ENCODE assay signal across 10 cellular contexts in genomic region chr1:30888391-30888790, GRCh38. TPM values are rescaled to one million over a fixed set of nuclear protein-coding genes. Genes with fewer than 3 reads are reported as not detected.
DNase-seq lines count a peak whose midpoint lies in the region; TF ChIP-seq lines count a peak whose summit lies in the region.
"Had no signal": no experiment of that assay in that cellular context is flagged by ENCODE, and none has a peak within 500 bp of the region (broad histone marks: within the 10 kb centered on the region; RNA-seq: fewer than 3 reads in every experiment).

No MANE protein-coding gene starts in this region.

- WGBS in urinary bladder, result 21% methylated on average over 8 of the region's 8 CpGs

- intact Hi-C loops in dorsolateral prefrontal cortex (cut with DNase I), result no loop called here
- intact Hi-C loops in activated naive CD4-positive, alpha-beta T cell treated with anti-CD3 and anti-CD28 coated beads for 36 hours (cut with micrococcal nuclease), result no loop called here

- H3K27ac ChIP-seq in dorsolateral prefrontal cortex (peak overlapping the region in 56 of 59 donors; percentile 28 to 90 (median 77)), urinary bladder (ENCODE audit: low read depth) (peak overlapping the region; percentile 40)
- H3K27ac ChIP-seq: 22Rv1 had no signal

- H3K9me3 Mint-ChIP-seq in activated naive CD4-positive, alpha-beta T cell treated with anti-CD3 and anti-CD28 coated beads for 36 hours, result no peaks in the 10 kb centered on the region
- H3K9me3 Mint-ChIP-seq: activated naive CD8-positive, alpha-beta T cell treated with anti-CD3 and anti-CD28 coated beads, Interleukin-2, amount 50 U/mL, for 24 hours had no signal

- H3K27ac Mint-ChIP-seq in activated naive CD4-positive, alpha-beta T cell treated with anti-CD3 and anti-CD28 coated beads for 36 hours, result no peak overlapping the region
- H3K27ac Mint-ChIP-seq: activated naive CD8-positive, alpha-beta T cell treated with anti-CD3 and anti-CD28 coated beads, Interleukin-2, amount 50 U/mL, for 24 hours had no signal

- H3K36me3 Mint-ChIP-seq in activated naive CD4-positive, alpha-beta T cell treated with anti-CD3 and anti-CD28 coated beads for 36 hours (ENCODE audit: low read depth), result no peaks in the 10 kb centered on the region

- no peaks in the 10 kb centered on the region for H3K36me3 ChIP-seq in urinary bladder (ENCODE audit: insufficient read depth)

- peaks cover 3% of the 10 kb centered on the region for H3K27me3 Mint-ChIP-seq in activated naive CD4-positive, alpha-beta T cell treated with anti-CD3 and anti-CD28 coated beads for 36 hours (ENCODE audit: low read depth)

- no peaks in the 10 kb centered on the region for H3K4me1 Mint-ChIP-seq in activated naive CD4-positive, alpha-beta T cell treated with anti-CD3 and anti-CD28 coated beads for 36 hours (ENCODE audit: low read depth)

- H3K4me3 ChIP-seq in dorsolateral prefrontal cortex, result peak overlapping the region in 3 of 59 donors; percentile 0 to 25 (median 17)
- no peak overlapping the region for H3K4me3 ChIP-seq in urinary bladder (ENCODE audit: low read depth, low read length)

- DNase-seq in DMS 273 (lab: John Stamatoyannopoulos, UW; ENCODE audit: unreplicated experiment) (peak; percentile 73), DMS 273 treated with DMSO at 0.1 percent for 48 hours (lab: John Stamatoyannopoulos, UW) (no peak), dorsolateral prefrontal cortex (peak; percentile 39 to 92 (median 80)), middle frontal gyrus (ENCODE audit: extremely low spot score, low spot score) (peak; percentile 62), T-helper 2 cell (no peak)
- DNase-seq in activated naive CD4-positive, alpha-beta T cell treated with anti-CD3 and anti-CD28 coated beads for 36 hours, result no peak
- DNase-seq in stimulated activated CD4-positive, alpha-beta T cell treated with anti-CD3 and anti-CD28 coated beads, Interleukin-1b, Interleukin-23, amount 100 ng/mL, for 48 hours, result no peak
- DNase-seq: activated naive CD8-positive, alpha-beta T cell treated with anti-CD3 and anti-CD28 coated beads, Interleukin-2, amount 50 U/mL, for 24 hours had no signal

- CTCF ChIA-PET in activated naive CD4-positive, alpha-beta T cell treated with anti-CD3 and anti-CD28 coated beads for 36 hours (lab: Charles Lee), result no interaction called here

- H3K4me3 Mint-ChIP-seq in activated naive CD4-positive, alpha-beta T cell treated with anti-CD3 and anti-CD28 coated beads for 36 hours, result no peak overlapping the region
- H3K4me3 Mint-ChIP-seq: activated naive CD8-positive, alpha-beta T cell treated with anti-CD3 and anti-CD28 coated beads, Interleukin-2, amount 50 U/mL, for 24 hours had no signal

- H3K27me3 ChIP-seq in dorsolateral prefrontal cortex, result no peaks in the 10 kb centered on the region

- no peak for TF ChIP-seq CTCF in dorsolateral prefrontal cortex (IDR thresholded peaks at IDR 0.05 in 54 of 56, conservative IDR thresholded peaks at IDR 0.05 in 2 of 56; ENCODE audit: low read depth in 1 of 56, partially characterized antibody in 56 of 56)

- no peaks in the 10 kb centered on the region for H3K4me1 ChIP-seq in urinary bladder (ENCODE audit: insufficient read depth)

RNA-seq across cellular contexts. Expression of gene SDC3, which starts 20.2 kb away (rescaled TPM):
- 100 to 1,000 TPM in 115 of 120 experiments, 10 to 100 TPM in 5; 83.7 to 243 (median 122) TPM for total RNA-seq in dorsolateral prefrontal cortex
- total RNA-seq in urinary bladder, result 32.4 TPM
- 107 TPM for polyA plus RNA-seq in urinary bladder
- under 1 TPM; 0.19 to 0.49 TPM for total RNA-seq in activated naive CD4-positive, alpha-beta T cell treated with anti-CD3 and anti-CD28 coated beads for 36 hours

Comparison
In these comparisons a context has a peak if more than half of its experiments do, and no peak if none do; other contexts are left out.
1. DNase-seq: peak in DMS 273 (single experiment), dorsolateral prefrontal cortex (10 of 10) and middle frontal gyrus (single experiment); none in DMS 273 treated with DMSO at 0.1 percent for 48 hours (single experiment), T-helper 2 cell (0 of 5), activated naive CD4-positive, alpha-beta T cell treated with anti-CD3 and anti-CD28 coated beads for 36 hours (single experiment) and stimulated activated CD4-positive, alpha-beta T cell treated with anti-CD3 and anti-CD28 coated beads, Interleukin-1b, Interleukin-23, amount 100 ng/mL, for 48 hours (single experiment).
2. RNA of gene SDC3, which starts 20.2 kb away (total RNA-seq): 83.7 to 243 TPM in dorsolateral prefrontal cortex and 32.4 TPM in urinary bladder (single experiment); 0.19 to 0.49 TPM in activated naive CD4-positive, alpha-beta T cell treated with anti-CD3 and anti-CD28 coated beads for 36 hours; every median in the first group is over 10 times any median in the second.